Comparison of ENCODE assay signal across 16 cellular contexts in genomic region chr20:3733119-3733995, GRCh38. TPM values are rescaled to one million over a fixed set of nuclear protein-coding genes. Genes with fewer than 3 reads are reported as not detected.
A peak's percentile ranks its signal among the peaks of the same experiment; 100 is the strongest.
DNase-seq lines count a peak whose midpoint lies in the region; ATAC-seq and TF ChIP-seq lines count a peak whose summit lies in the region.
"Had no signal": no experiment of that assay in that cellular context is flagged by ENCODE, and none has a peak within 500 bp of the region (broad histone marks: within the 10 kb centered on the region; RNA-seq: fewer than 3 reads in every experiment).

No MANE protein-coding gene starts in this region.

- no peaks in the 10 kb centered on the region for H3K36me3 Mint-ChIP-seq in mesothelial cell of epicardium

- no peaks in the 10 kb centered on the region for H3K9me3 Mint-ChIP-seq in mesothelial cell of epicardium
- H3K9me3 Mint-ChIP-seq: dendritic cell treated with granulocyte-macrophage colony-stimulating factor and Interleukin-4, amounts not matched to agents 40 ng/mL and 50 ng/mL, for 4 days had no signal

- H3K27me3 ChIP-seq in HUES48 (ENCODE audit: control insufficient read depth, insufficient read depth, low read length), result peaks cover 28% of the 10 kb centered on the region
- H3K27me3 ChIP-seq in esophagus squamous epithelium, result peaks cover 0 to 51% (median 2%) of the 10 kb centered on the region in 4 donors
- no peaks in the 10 kb centered on the region for H3K27me3 ChIP-seq in testis

- no peak for ATAC-seq in GM21526 (IDR thresholded peaks at IDR 0.05; ENCODE audit: low FRiP score, unreplicated experiment)

- H3K4me1 Mint-ChIP-seq in mesothelial cell of epicardium, result peaks cover 21% of the 10 kb centered on the region

- H3K4me3 Mint-ChIP-seq in mesothelial cell of epicardium, result peak overlapping the region; percentile 63
- H3K4me3 Mint-ChIP-seq: dendritic cell treated with granulocyte-macrophage colony-stimulating factor and Interleukin-4, amounts not matched to agents 40 ng/mL and 50 ng/mL, for 4 days had no signal

- H3K9me3 ChIP-seq in HUES48 (ENCODE audit: control insufficient read depth, insufficient read depth, low read length), result no peaks in the 10 kb centered on the region
- H3K9me3 ChIP-seq in esophagus squamous epithelium, result no peaks in the 10 kb centered on the region
- H3K9me3 ChIP-seq in testis, result no peaks in the 10 kb centered on the region

- no peaks in the 10 kb centered on the region; the same call in 1 of the 2 replicates for H3K4me1 ChIP-seq in HUES48 (ENCODE audit: control insufficient read depth, insufficient read depth, low read length)
- H3K4me1 ChIP-seq in esophagus squamous epithelium, result peaks cover 4 to 54% (median 10%) of the 10 kb centered on the region in 3 donors
- no peaks in the 10 kb centered on the region for H3K4me1 ChIP-seq in testis

- intact Hi-C loops in esophagus squamous epithelium (cut with DNase I) (no loop called here), testis (cut with DNase I; ENCODE audit: low total_unique reads) (no loop called here)

- TF ChIP-seq CTCF in esophagus squamous epithelium (IDR thresholded peaks at IDR 0.05) (no peak), mesothelial cell of epicardium (IDR thresholded peaks at IDR 0.05; ENCODE audit: unreplicated experiment) (no peak), testis (IDR thresholded peaks at IDR 0.05) (no peak)

- TF ChIP-seq POLR2A in esophagus squamous epithelium (IDR thresholded peaks at IDR 0.05), result no peak
- no peak for TF ChIP-seq POLR2A in testis (IDR thresholded peaks at IDR 0.05)

- peak overlapping the region; percentile 21 for H3K27ac Mint-ChIP-seq in mesothelial cell of epicardium
- H3K27ac Mint-ChIP-seq: dendritic cell treated with granulocyte-macrophage colony-stimulating factor and Interleukin-4, amounts not matched to agents 40 ng/mL and 50 ng/mL, for 4 days had no signal

- H3K4me3 ChIP-seq in HUES48 (ENCODE audit: low read depth, low read length), result peak overlapping the region; percentile 48; the same call in 1 of the 2 replicates
- peak overlapping the region; percentile 12 to 64 (median 46) for H3K4me3 ChIP-seq in esophagus squamous epithelium
- H3K4me3 ChIP-seq in testis, result peak overlapping the region; percentile 45 to 49

- H3K36me3 ChIP-seq in HUES48 (ENCODE audit: control insufficient read depth, insufficient read depth, low read length), result no peaks in the 10 kb centered on the region
- no peaks in the 10 kb centered on the region for H3K36me3 ChIP-seq in esophagus squamous epithelium
- no peaks in the 10 kb centered on the region for H3K36me3 ChIP-seq in testis (ENCODE audit: low read depth, missing control alignments)

- no peak overlapping the region for H3K27ac ChIP-seq in HUES48 (ENCODE audit: low read depth, low read length)
- peak overlapping the region; percentile 35 to 83 (median 68) for H3K27ac ChIP-seq in esophagus squamous epithelium
- H3K27ac ChIP-seq in testis, result peak overlapping the region; percentile 25 to 32

- no peak overlapping the region for H3K9ac ChIP-seq in HUES48 (ENCODE audit: low read depth, low read length)

- 86 to 94% methylated on average over 6 to 9 of the region's 20 CpGs for WGBS in esophagus squamous epithelium, 2 donors
- 45 to 48% methylated on average over 18 to 20 of the region's 20 CpGs for WGBS in testis, 2 donors

- peaks cover 30% of the 10 kb centered on the region for H3K27me3 Mint-ChIP-seq in mesothelial cell of epicardium (ENCODE audit: low read depth)

- DNase-seq in esophagus squamous epithelium (lab: John Stamatoyannopoulos, UW) (no peak), mesothelial cell of epicardium (ENCODE audit: low spot score in 2 of 2, unreplicated experiment in 2 of 2) (no peak), testis (no peak), activated T-cell treated with anti-CD3 and anti-CD28 coated beads for 4 hours (no peak), NOMO-1 treated with dmso at 0.1 percent for 144 hours (lab: John Stamatoyannopoulos, UW; ENCODE audit: unreplicated experiment) (no peak)
- DNase-seq in activated naive CD4-positive, alpha-beta T cell (lab: John Stamatoyannopoulos, UW), result no peak
- DNase-seq: AML-193, DND-41, NCI-H2081 treated with DMSO at 0.1 percent for 48 hours, nucleus accumbens, SW 1271 had no signal

RNA-seq across cellular contexts. Expression of gene HSPA12B, which starts 0.9 kb away (rescaled TPM):
- total RNA-seq in esophagus squamous epithelium, result 1 to 10 TPM in 2 of 4 donors, under 1 TPM in 2; 0.64 to 4.6 (median 1.8) TPM
- total RNA-seq in mesothelial cell of epicardium, result 11.5 to 13.0 TPM (median 12.0 TPM) in 3 replicates
- total RNA-seq in testis, result 10 to 100 TPM; 10.7 to 11.1 TPM
- polyA plus RNA-seq in testis (ENCODE audit: insufficient read depth, low read depth, low replicate concordance), result 8.0 TPM
- total RNA-seq: LHCN-M2 had no signal

RNA-seq across cellular contexts. Expression of gene SIGLEC1, which starts 21.0 kb away (rescaled TPM):
- total RNA-seq in esophagus squamous epithelium (1 to 10 TPM in 2 of 4 donors, under 1 TPM in 2; 0.11 to 6.9 (median 1.8) TPM), mesothelial cell of epicardium (0.04 TPM in 1 of 3 replicates, not detected in the others), testis (1 to 10 TPM; 4.3 to 9.4 TPM)
- 6.6 TPM for polyA plus RNA-seq in testis (ENCODE audit: insufficient read depth, low read depth, low replicate concordance)
- total RNA-seq: LHCN-M2 had no signal

RNA-seq across cellular contexts. Expression of gene ADISSP, which starts 34.2 kb away (rescaled TPM):
- total RNA-seq in esophagus squamous epithelium (10 to 100 TPM; 13.5 to 24.7 (median 19.8) TPM), mesothelial cell of epicardium (24.3 to 26.5 TPM (median 24.9 TPM) in 3 replicates), testis (10 to 100 TPM; 17.6 to 19.7 TPM)
- 36.5 TPM for polyA plus RNA-seq in testis (ENCODE audit: insufficient read depth, low read depth, low replicate concordance)

RNA-seq across cellular contexts. Expression of gene SPEF1, which starts 47.9 kb away (rescaled TPM):
- under 1 TPM in 1 of 4 donors, not detected in 3; 0.19 TPM for total RNA-seq in esophagus squamous epithelium
- total RNA-seq in mesothelial cell of epicardium, result 0.27 to 0.40 TPM (median 0.34 TPM) in 3 replicates
- total RNA-seq in testis, result 10 to 100 TPM in 1 of 2 donors, 1 to 10 TPM in 1; 9.8 to 12.1 TPM
- polyA plus RNA-seq in testis (ENCODE audit: insufficient read depth, low read depth, low replicate concordance), result 28.8 TPM
- total RNA-seq: left cardiac atrium had no signal

RNA-seq across cellular contexts. Expression of gene ADAM33, which starts 51.5 kb away (rescaled TPM):
- 10 to 100 TPM in 1 of 4 donors, 1 to 10 TPM in 3; 2.4 to 27.7 (median 6.4) TPM for total RNA-seq in esophagus squamous epithelium
- total RNA-seq in mesothelial cell of epicardium, result 83.0 to 91.1 TPM (median 87.4 TPM) in 3 replicates
- 10 to 100 TPM; 35.4 to 61.1 TPM for total RNA-seq in testis
- 25.5 TPM for polyA plus RNA-seq in testis (ENCODE audit: insufficient read depth, low read depth, low replicate concordance)
